8 cellular contexts compared by ENCODE assay signal in the genomic region with DNA sequence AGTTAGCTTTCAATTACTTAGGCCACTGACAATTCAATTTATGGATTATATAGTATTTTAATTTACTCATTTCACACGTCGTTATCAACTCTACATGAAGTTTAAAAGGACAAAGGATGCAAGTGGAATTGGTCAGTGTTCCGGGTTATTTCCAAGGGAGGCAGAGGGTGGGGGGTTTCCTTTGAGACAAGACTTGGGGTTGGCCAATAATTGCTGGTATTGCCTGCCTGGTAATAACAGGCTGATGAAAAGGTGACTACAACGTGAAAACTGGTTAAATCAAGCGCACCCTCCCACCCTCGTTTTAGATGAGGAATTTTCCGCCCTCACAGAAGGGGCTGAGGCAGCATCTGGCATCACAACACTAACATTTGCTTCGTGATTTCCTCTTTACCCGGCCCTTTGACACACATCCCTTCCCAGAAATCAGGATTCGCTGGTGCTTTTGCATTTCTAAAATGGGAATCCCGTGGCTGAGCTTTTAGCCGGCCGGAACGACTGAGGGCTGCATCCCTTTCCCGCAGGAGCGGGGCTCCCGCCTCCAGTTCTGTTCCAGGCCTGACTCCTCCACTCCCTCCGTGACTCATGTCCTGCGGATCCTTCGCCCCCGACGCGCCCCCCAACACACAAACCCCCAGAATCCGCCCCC. TPM values are rescaled to one million over a fixed set of nuclear protein-coding genes. Genes with fewer than 3 reads are reported as not detected.
DNase-seq lines count a peak whose midpoint lies in the region; ATAC-seq and TF ChIP-seq lines count a peak whose summit lies in the region.

No MANE protein-coding gene starts in this region.

- H3K9ac ChIP-seq in SK-N-SH = peak overlapping the region; percentile 84

- no peak for TF ChIP-seq EP300 in SK-N-SH (IDR thresholded peaks at IDR 0.05; ENCODE audit: borderline replicate concordance in 1 of 2, low read depth in 1 of 2, low read length in 1 of 2)
- no peak for TF ChIP-seq EP300 in stomach (IDR thresholded peaks at IDR 0.05)

- H3K4me2 ChIP-seq in SK-N-SH = peak overlapping the region; percentile 80

- no peak for TF ChIP-seq POLR2A in stomach (IDR thresholded peaks at IDR 0.05)

- peaks cover 12% of the 10 kb centered on the region for H3K36me3 ChIP-seq in BE2C
- peaks cover 0 to 22% of the 10 kb centered on the region in 2 experiments; a peak in 1 of 3 replicates for H3K36me3 ChIP-seq in HEK293 (ENCODE audit: control insufficient read depth in 2 of 2, insufficient read depth in 1 of 2, low read length in 2 of 2)
- H3K36me3 ChIP-seq in SK-N-SH (replicated peaks in 1 of 2; ENCODE audit: control insufficient read depth in 1 of 2, insufficient read depth in 2 of 2, low read length in 1 of 2) = peaks cover 15 to 16% of the 10 kb centered on the region in 2 experiments
- H3K36me3 ChIP-seq in lung (ENCODE audit: control insufficient read depth in 2 of 2, insufficient read depth in 2 of 2, low read length in 2 of 2) = peaks cover 11% of the 10 kb centered on the region in 2 donors
- H3K36me3 ChIP-seq in stomach = peaks cover 15 to 17% (median 16%) of the 10 kb centered on the region in 4 donors

- POLR2A ChIA-PET in HEK293 (lab: Yijun Ruan, JAX) (interaction anchor here (0.6 to 5.9 kb wide), 19 partner anchors 8 to 151 kb away, joined by 3 to 82 read pairs (median 8); no protein-coding TSS in a partner anchor), SK-N-SH (lab: Yijun Ruan, JAX) (interaction anchor here (0.6 to 3.0 kb wide), 5 partner anchors 25 to 183 kb away, joined by 3 to 17 read pairs (median 6); a partner anchor contains a TSS)

- H3K27me3 ChIP-seq in BE2C (no peaks in the 10 kb centered on the region), SK-N-SH (ENCODE audit: insufficient read depth) (no peaks in the 10 kb centered on the region), lung (ENCODE audit: control insufficient read depth, insufficient read depth) (no peaks in the 10 kb centered on the region), stomach (no peaks in the 10 kb centered on the region)

- intact Hi-C loops in stomach (cut with DNase I; ENCODE audit: low total_unique reads) = no loop called here

- peak overlapping the region; percentile 54 for H2AFZ ChIP-seq in SK-N-SH (ENCODE audit: low read depth)

- H3K9me3 ChIP-seq in BE2C (no peaks in the 10 kb centered on the region), HEK293 (ENCODE audit: control insufficient read depth, insufficient read depth, low read depth, low read length) (no peaks in the 10 kb centered on the region), SK-N-SH (no peaks in the 10 kb centered on the region), lung (ENCODE audit: control insufficient read depth in 2 of 2, insufficient read depth in 1 of 2, low read length in 1 of 2) (no peaks in the 10 kb centered on the region), stomach (no peaks in the 10 kb centered on the region)

- peaks cover 29% of the 10 kb centered on the region for H3K79me2 ChIP-seq in SK-N-SH (ENCODE audit: insufficient read depth)

- peaks cover 9% of the 10 kb centered on the region for H3F3A ChIP-seq in SK-N-SH (replicated peaks; ENCODE audit: insufficient read depth)

- CTCF ChIA-PET in HEK293 (lab: Yijun Ruan, JAX) = interaction anchor here (0.6 to 18.8 kb wide), 11 partner anchors 9 to 183 kb away, joined by 3 to 401 read pairs (median 3); a partner anchor contains a TSS
- CTCF ChIA-PET in SK-N-SH (lab: Yijun Ruan, JAX) = interaction anchor here (0.8 to 15.1 kb wide), 6 partner anchors 19 to 144 kb away, joined by 3 to 490 read pairs (median 49); no protein-coding TSS in a partner anchor

- H3K27ac ChIP-seq in HEK293 (ENCODE audit: extremely low read depth, low read depth, low read length) (peak overlapping the region; percentile 86), SK-N-SH (ENCODE audit: low read depth in 2 of 2, low read length in 1 of 2) (peak overlapping the region; percentile 88 to 95), lung (ENCODE audit: low read depth in 1 of 2, low read length in 1 of 2) (peak overlapping the region; percentile 96 to 97), stomach (peak overlapping the region; percentile 90 to 99 (median 96))

- TF ChIP-seq CTCF in BE2C (IDR thresholded peaks at IDR 0.05; ENCODE audit: low read depth, low read length) (no peak), HEK293 (tag by site-specific recombination; IDR thresholded peaks at IDR 0.05) (no peak), SK-N-SH (IDR thresholded peaks at IDR 0.05) (no peak), lung (IDR thresholded peaks at IDR 0.05; ENCODE audit: control extremely low read depth, extremely low read depth) (no peak), stomach (IDR thresholded peaks at IDR 0.05) (no peak)

- peaks cover 3% of the 10 kb centered on the region; the same call in 1 of the 2 replicates for H3K4me1 ChIP-seq in BE2C
- H3K4me1 ChIP-seq in HEK293 (ENCODE audit: control insufficient read depth, insufficient read depth, low read length) = peaks cover 3% of the 10 kb centered on the region
- peaks cover 4 to 17% of the 10 kb centered on the region in 2 experiments; a peak in 3 of 4 replicates for H3K4me1 ChIP-seq in SK-N-SH (ENCODE audit: control insufficient read depth in 1 of 2, insufficient read depth in 2 of 2, low read depth in 1 of 2, low read length in 1 of 2)
- H3K4me1 ChIP-seq in lung (ENCODE audit: control insufficient read depth in 2 of 2, insufficient read depth in 2 of 2, low read length in 2 of 2) = peaks cover 4 to 6% of the 10 kb centered on the region in 2 donors
- H3K4me1 ChIP-seq in stomach = peaks cover 11 to 37% (median 30%) of the 10 kb centered on the region in 4 donors

- TF ChIP-seq RAD21 in SK-N-SH (IDR thresholded peaks at IDR 0.05; ENCODE audit: low read length) = no peak

- H3K4me3 ChIP-seq in BE2C (ENCODE audit: low read depth, low read length) (peak overlapping the region; percentile 66), HEK293 (ENCODE audit: low read depth, low read length) (peak overlapping the region; percentile 60), SK-N-SH (ENCODE audit: low read depth in 2 of 2, low read length in 1 of 2) (peak overlapping the region; percentile 66 to 67), lung (peak overlapping the region; percentile 47), stomach (peak overlapping the region; percentile 44 to 83 (median 64))

- ATAC-seq in lung (ENCODE audit: insufficient read depth, low FRiP score) (peak; percentile 6), HG03097 (IDR thresholded peaks at IDR 0.05; ENCODE audit: low FRiP score, unreplicated experiment) (no peak)

- DNase-seq in BE2C = no peak
- peak; percentile 63 for DNase-seq in SK-N-SH
- peak; percentile 58 for DNase-seq in dedifferentiated amniotic fluid mesenchymal stem cell (ENCODE audit: extremely low spot score)
- no peak for DNase-seq in lung (ENCODE audit: low spot score)
- DNase-seq in stomach = no peak
- no peak for DNase-seq in NOMO-1 (lab: John Stamatoyannopoulos, UW; ENCODE audit: unreplicated experiment in 2 of 2)

- WGBS in SK-N-SH (ENCODE audit: low lambda C conversion rate) = 12% methylated on average over 19 of the region's 24 CpGs
- WGBS in lung, 2 donors = 5 to 7% methylated on average over 24 of the region's 24 CpGs
- WGBS in stomach, 5 donors = 5 to 10% (median 9%) methylated on average over 22 to 24 of the region's 24 CpGs

- peaks cover 17% of the 10 kb centered on the region for H4K20me1 ChIP-seq in SK-N-SH (ENCODE audit: insufficient read depth)

- H3K9me2 ChIP-seq in SK-N-SH = no peaks in the 10 kb centered on the region

TF ChIP-seq in HEK293, 187 proteins besides CTCF, POLR2A, EP300 and RAD21 (continues in another document):
- TF ChIP-seq YY2 (tag by site-specific recombination; IDR thresholded peaks at IDR 0.05) = no peak
- TF ChIP-seq KLF10 (tag by site-specific recombination; IDR thresholded peaks at IDR 0.05) = no peak
- no peak for TF ChIP-seq ZFP3 (tag by site-specific recombination; IDR thresholded peaks at IDR 0.05; ENCODE audit: low read depth)
- TF ChIP-seq, protein P1, sequence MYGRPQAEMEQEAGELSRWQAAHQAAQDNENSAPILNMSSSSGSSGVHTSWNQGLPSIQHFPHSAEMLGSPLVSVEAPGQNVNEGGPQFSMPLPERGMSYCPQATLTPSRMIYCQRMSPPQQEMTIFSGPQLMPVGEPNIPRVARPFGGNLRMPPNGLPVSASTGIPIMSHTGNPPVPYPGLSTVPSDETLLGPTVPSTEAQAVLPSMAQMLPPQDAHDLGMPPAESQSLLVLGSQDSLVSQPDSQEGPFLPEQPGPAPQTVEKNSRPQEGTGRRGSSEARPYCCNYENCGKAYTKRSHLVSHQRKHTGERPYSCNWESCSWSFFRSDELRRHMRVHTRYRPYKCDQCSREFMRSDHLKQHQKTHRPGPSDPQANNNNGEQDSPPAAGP (tag by site-specific recombination; IDR thresholded peaks at IDR 0.05) = no peak
- peak; percentile 69; the same call in 1 of the 2 replicates for TF ChIP-seq ZBTB20 (tag by site-specific recombination; IDR thresholded peaks at IDR 0.05)

TF ChIP-seq in SK-N-SH, 30 proteins besides CTCF, POLR2A, EP300 and RAD21 (continues in another document):
- TF ChIP-seq, protein P2, sequence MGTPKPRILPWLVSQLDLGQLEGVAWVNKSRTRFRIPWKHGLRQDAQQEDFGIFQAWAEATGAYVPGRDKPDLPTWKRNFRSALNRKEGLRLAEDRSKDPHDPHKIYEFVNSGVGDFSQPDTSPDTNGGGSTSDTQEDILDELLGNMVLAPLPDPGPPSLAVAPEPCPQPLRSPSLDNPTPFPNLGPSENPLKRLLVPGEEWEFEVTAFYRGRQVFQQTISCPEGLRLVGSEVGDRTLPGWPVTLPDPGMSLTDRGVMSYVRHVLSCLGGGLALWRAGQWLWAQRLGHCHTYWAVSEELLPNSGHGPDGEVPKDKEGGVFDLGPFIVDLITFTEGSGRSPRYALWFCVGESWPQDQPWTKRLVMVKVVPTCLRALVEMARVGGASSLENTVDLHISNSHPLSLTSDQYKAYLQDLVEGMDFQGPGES (IDR thresholded peaks at IDR 0.05; ENCODE audit: low read depth, low read length) = no peak
- TF ChIP-seq TCF12 (IDR thresholded peaks at IDR 0.05) (peak; percentile 2; the same call in 1 of the 2 replicates), TAF1 (IDR thresholded peaks at IDR 0.05; ENCODE audit: borderline replicate concordance, low read depth, low read length) (0 out of 2 replicates have a peak, but pooled peaks have one; percentile 15)

RNA-seq across cellular contexts. Expression of a gene that starts 1.0 kb away (rescaled TPM):
- 64.9 TPM for polyA plus RNA-seq in BE2C (2012; ENCODE audit: insufficient read depth, insufficient read length, low read depth)
- 33.9 and 35.3 TPM in 2 replicates for polyA plus RNA-seq in SK-N-SH (2012; rRNA removed)
- 18.9 and 20.6 TPM in 2 replicates for polyA plus RNA-seq in SK-N-SH (2012; cell fraction: cytosol; rRNA removed)
- polyA plus RNA-seq in SK-N-SH (2012; cell fraction: nucleus; rRNA removed) = 90.2 and 138 TPM in 2 replicates
- 10 to 100 TPM; 43.2 to 56.2 TPM for total RNA-seq in lung
- polyA plus RNA-seq in lung = 100 to 1,000 TPM in 1 of 2 donors, 10 to 100 TPM in 1; 47.7 to 108 TPM
- 10 to 100 TPM in 4 of 5 donors, 1 to 10 TPM in 1; 9.8 to 52.9 (median 16.9) TPM for total RNA-seq in stomach
- 10 to 100 TPM; 19.9 to 59.1 (median 25.5) TPM for polyA plus RNA-seq in stomach

Comparison
In these comparisons a context has a peak if more than half of its experiments do, and no peak if none do; other contexts are left out.
1. DNase-seq: peak in SK-N-SH (single experiment) and dedifferentiated amniotic fluid mesenchymal stem cell (single experiment); none in BE2C (single experiment), lung (single experiment), stomach (single experiment) and NOMO-1 (0 of 2).
2. Peak in every context shown above with its lines, with median percentiles within 50 percentile points of each other: H3K4me3 ChIP-seq and H3K27ac ChIP-seq.